9 cellular contexts compared by ENCODE assay signal in genomic region chr12:82627799-82628198, GRCh38. TPM values are rescaled to one million over a fixed set of nuclear protein-coding genes. Genes with fewer than 3 reads are reported as not detected.
DNase-seq lines count a peak whose midpoint lies in the region; ATAC-seq, FAIRE-seq and TF ChIP-seq lines count a peak whose summit lies in the region.
"Had no signal": no experiment of that assay in that cellular context is flagged by ENCODE, and none has a peak within 500 bp of the region (broad histone marks: within the 10 kb centered on the region; RNA-seq: fewer than 3 reads in every experiment).

No MANE protein-coding gene starts in this region.

- POLR2A ChIA-PET in SK-N-SH (lab: Yijun Ruan, JAX): no interaction called here

- peak; percentile 80 for FAIRE-seq in GM18507 (lab: Jason Lieb, UNC)
- FAIRE-seq: TTC549 had no signal

- no peak overlapping the region for H3K4me2 ChIP-seq in SK-N-SH

- no peaks in the 10 kb centered on the region for H3K9me2 ChIP-seq in SK-N-SH

- no peaks in the 10 kb centered on the region for H3K27me3 ChIP-seq in SK-N-SH (ENCODE audit: insufficient read depth)
- no peaks in the 10 kb centered on the region for H3K27me3 ChIP-seq in effector memory CD4-positive, alpha-beta T cell (replicated peaks; ENCODE audit: control insufficient read depth, insufficient read depth, low read length, poor library complexity, severe bottlenecking)

- CTCF ChIA-PET in SK-N-SH (lab: Yijun Ruan, JAX): interaction anchor here (1.7 kb wide), 1 partner anchor 18 kb away, joined by 4 read pairs; no protein-coding TSS in a partner anchor

- no peaks in the 10 kb centered on the region for H3K36me3 ChIP-seq in SK-N-SH (replicated peaks in 1 of 2; ENCODE audit: control insufficient read depth in 1 of 2, insufficient read depth in 2 of 2, low read length in 1 of 2)
- no peaks in the 10 kb centered on the region for H3K36me3 ChIP-seq in effector memory CD4-positive, alpha-beta T cell (ENCODE audit: control insufficient read depth, insufficient read depth, low read length)

- no peak overlapping the region for H3K9ac ChIP-seq in SK-N-SH

- WGBS in SK-N-SH (ENCODE audit: low lambda C conversion rate): 62% methylated on average over 7 of the region's 7 CpGs

- H2AFZ ChIP-seq in SK-N-SH (ENCODE audit: low read depth): no peak overlapping the region

- no peak for TF ChIP-seq EP300 in SK-N-SH (IDR thresholded peaks at IDR 0.05; ENCODE audit: borderline replicate concordance in 1 of 2, low read depth in 1 of 2, low read length in 1 of 2)

- peak; percentile 70 for TF ChIP-seq RAD21 in SK-N-SH (IDR thresholded peaks at IDR 0.05; ENCODE audit: low read length)

- no peaks in the 10 kb centered on the region for H3K9me3 ChIP-seq in SK-N-SH
- no peaks in the 10 kb centered on the region for H3K9me3 ChIP-seq in effector memory CD4-positive, alpha-beta T cell (ENCODE audit: control insufficient read depth, low read length)

- H3K4me1 ChIP-seq in SK-N-SH (ENCODE audit: control insufficient read depth in 1 of 2, insufficient read depth in 2 of 2, low read depth in 1 of 2, low read length in 1 of 2): no peaks in the 10 kb centered on the region
- H3K4me1 ChIP-seq in effector memory CD4-positive, alpha-beta T cell (ENCODE audit: control insufficient read depth, insufficient read depth, low read length, poor library complexity, severe bottlenecking): no peaks in the 10 kb centered on the region

- ATAC-seq in HG03432 (IDR thresholded peaks at IDR 0.05; ENCODE audit: unreplicated experiment): peak; percentile 73
- ATAC-seq in HG03280 (IDR thresholded peaks at IDR 0.05; ENCODE audit: unreplicated experiment): no peak

- no peaks in the 10 kb centered on the region for H3F3A ChIP-seq in SK-N-SH (replicated peaks; ENCODE audit: insufficient read depth)

- H3K4me3 ChIP-seq in SK-N-SH (ENCODE audit: low read depth in 2 of 2, low read length in 1 of 2): peak overlapping the region in 1 of 2 experiments; percentile 3; a peak in 1 of 4 replicates
- H3K4me3 ChIP-seq in effector memory CD4-positive, alpha-beta T cell (ENCODE audit: insufficient read depth, low read depth, low read length, poor library complexity, severe bottlenecking): no peak overlapping the region

- H3K79me2 ChIP-seq in SK-N-SH (ENCODE audit: insufficient read depth): no peaks in the 10 kb centered on the region

- no peaks in the 10 kb centered on the region for H4K20me1 ChIP-seq in SK-N-SH (ENCODE audit: insufficient read depth)

- DNase-seq in GM18507 (ENCODE audit: extremely low spot score, insufficient read length, low read depth) (no peak), SK-N-SH (peak; percentile 18), kidney glomerular epithelial cell (lab: John Stamatoyannopoulos, UW) (peak; percentile 32), NK-92 (lab: John Stamatoyannopoulos, UW; ENCODE audit: unreplicated experiment) (no peak)
- DNase-seq in effector memory CD4-positive, alpha-beta T cell: no peak
- DNase-seq in activated CD4-positive, CD25-positive, alpha-beta regulatory T cell treated with anti-CD3 and anti-CD28 coated beads, Interleukin-2, amount 50 U/mL, for 72 hours: no peak

- TF ChIP-seq CTCF in SK-N-SH (IDR thresholded peaks at IDR 0.05): peak; percentile 59

- H3K27ac ChIP-seq in SK-N-SH (ENCODE audit: low read depth in 2 of 2, low read length in 1 of 2): no peak overlapping the region
- H3K27ac ChIP-seq in effector memory CD4-positive, alpha-beta T cell (ENCODE audit: insufficient read depth, low read length, poor library complexity, severe bottlenecking): no peak overlapping the region

TF ChIP-seq in SK-N-SH, 30 proteins besides CTCF, POLR2A, EP300 and RAD21:
- TF ChIP-seq RCOR1 (IDR thresholded peaks at IDR 0.05; ENCODE audit: low read length) (no peak), SMC3 (IDR thresholded peaks at IDR 0.05; ENCODE audit: low read depth, low read length) (peak; percentile 67)

RNA-seq across cellular contexts. Expression of gene TMTC2, which starts 58.9 kb away (rescaled TPM):
- polyA plus RNA-seq in SK-N-SH (2012; rRNA removed): 4.1 and 6.0 TPM in 2 replicates
- 5.4 TPM in 2 replicates for polyA plus RNA-seq in SK-N-SH (2012; cell fraction: cytosol; rRNA removed)
- polyA plus RNA-seq in SK-N-SH (2012; cell fraction: nucleus; rRNA removed): 11.8 and 12.4 TPM in 2 replicates

Comparison
In these comparisons a context has a peak if more than half of its experiments do, and no peak if none do; other contexts are left out.
1. DNase-seq: peak in SK-N-SH (single experiment) and kidney glomerular epithelial cell (single experiment); none in GM18507 (single experiment), effector memory CD4-positive, alpha-beta T cell (0 of 3), activated CD4-positive, CD25-positive, alpha-beta regulatory T cell treated with anti-CD3 and anti-CD28 coated beads, Interleukin-2, amount 50 U/mL, for 72 hours (single experiment) and NK-92 (single experiment).